Comparison of ENCODE assay signal across 10 cellular contexts in the genomic region with DNA sequence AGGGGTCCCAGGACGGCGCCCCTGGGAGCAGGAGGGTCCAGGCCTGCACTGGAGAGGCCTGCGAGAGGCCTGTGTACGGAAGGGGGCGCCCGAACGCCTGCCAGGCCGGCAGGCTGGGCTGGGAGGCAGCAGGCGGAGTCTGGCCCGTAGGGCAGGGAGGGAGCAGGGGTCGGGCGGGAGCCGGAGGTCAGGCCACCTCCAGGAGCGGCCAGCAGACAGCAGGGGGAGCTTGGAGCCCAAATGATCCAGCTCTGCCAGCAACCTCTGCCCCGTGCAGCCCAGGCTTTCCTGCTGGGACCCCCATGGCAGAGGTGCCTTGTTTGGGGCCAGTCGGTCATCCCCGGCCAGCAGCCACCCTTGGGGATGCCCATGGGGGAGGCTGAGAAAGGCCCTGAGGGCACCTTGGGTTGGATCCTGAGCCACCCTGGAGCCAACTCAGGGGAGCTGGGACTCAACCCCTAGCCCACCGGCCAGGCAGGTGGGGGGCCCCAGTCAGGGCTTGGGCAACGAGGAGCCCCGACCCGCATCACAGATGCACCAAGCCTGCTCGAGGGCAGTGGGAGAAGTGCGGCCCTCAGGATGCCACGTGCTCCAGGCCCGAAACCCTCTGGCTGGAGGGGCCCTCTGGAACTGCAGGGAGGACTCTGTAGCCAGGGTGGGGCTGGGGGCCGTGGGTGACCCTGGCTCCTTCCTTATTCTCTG. TPM values are rescaled to one million over a fixed set of nuclear protein-coding genes. Genes with fewer than 3 reads are reported as not detected.
DNase-seq lines count a peak whose midpoint lies in the region; ATAC-seq and TF ChIP-seq lines count a peak whose summit lies in the region.
"Had no signal": no experiment of that assay in that cellular context is flagged by ENCODE, and none has a peak within 500 bp of the region (broad histone marks: within the 10 kb centered on the region; RNA-seq: fewer than 3 reads in every experiment).

No MANE protein-coding gene starts in this region.

- no peaks in the 10 kb centered on the region for H3K9me2 ChIP-seq in GM23248 (ENCODE audit: insufficient read depth)

- no peaks in the 10 kb centered on the region for H4K20me1 ChIP-seq in GM23248 (ENCODE audit: insufficient read depth)

- H3K4me1 ChIP-seq in iPS DF 6.9 (ENCODE audit: control insufficient read depth, insufficient read depth, low read length): no peaks in the 10 kb centered on the region; the same call in 1 of the 2 replicates
- H3K4me1 ChIP-seq in thoracic aorta (ENCODE audit: control insufficient read depth in 1 of 2, low read depth in 2 of 2): peaks cover 42 to 93% of the 10 kb centered on the region in 2 donors
- peaks cover 33% of the 10 kb centered on the region for H3K4me1 ChIP-seq in GM23248 (ENCODE audit: insufficient read depth)
- no peaks in the 10 kb centered on the region for H3K4me1 ChIP-seq in A673 (ENCODE audit: insufficient read depth, low read length, poor library complexity, severe bottlenecking)
- H3K4me1 ChIP-seq in CD8-positive, alpha-beta memory T cell (ENCODE audit: insufficient read depth, low read length): no peaks in the 10 kb centered on the region

- no peaks in the 10 kb centered on the region for H3K79me2 ChIP-seq in GM23248 (ENCODE audit: insufficient read depth)

- H3K9me3 Mint-ChIP-seq in CD8-positive, alpha-beta memory T cell: no peaks in the 10 kb centered on the region
- H3K9me3 Mint-ChIP-seq: activated naive CD4-positive, alpha-beta T cell treated with anti-CD3 and anti-CD28 coated beads, Interleukin-2, amount 50 U/mL, for 24 hours had no signal

- no peak for ATAC-seq in thoracic aorta (ENCODE audit: insufficient number of reproducible peaks, low FRiP score, low read depth)

- H2AFZ ChIP-seq in GM23248: no peak overlapping the region

- no CpG with 5 or more reads among the region's 26 CpGs for WGBS in iPS DF 6.9 (ENCODE audit: insufficient coverage, insufficient read length)
- WGBS in GM23248 (ENCODE audit: low coverage in 1 of 2, low lambda C conversion rate in 2 of 2, missing lambda C conversion rate in 2 of 2), 2 experiments: 82 to 86% methylated on average over 22 to 23 of the region's 26 CpGs

- no peak overlapping the region for H3K27ac Mint-ChIP-seq in CD8-positive, alpha-beta memory T cell
- H3K27ac Mint-ChIP-seq: activated naive CD4-positive, alpha-beta T cell treated with anti-CD3 and anti-CD28 coated beads, Interleukin-2, amount 50 U/mL, for 24 hours had no signal

- BruUV-seq in A673 (replicated peaks; lab: Mats Ljungman, UMichigan): no TSS peak

- no peak overlapping the region for H3K4me3 ChIP-seq in iPS DF 6.9 (ENCODE audit: low read length)
- no peak overlapping the region for H3K4me3 ChIP-seq in thoracic aorta
- no peak overlapping the region for H3K4me3 ChIP-seq in GM23248
- no peak overlapping the region for H3K4me3 ChIP-seq in A673 (ENCODE audit: low read depth, low read length, poor library complexity, severe bottlenecking)
- H3K4me3 ChIP-seq in CD8-positive, alpha-beta memory T cell (ENCODE audit: low read length): no peak overlapping the region

- H3K27me3 ChIP-seq in iPS DF 6.9 (ENCODE audit: control insufficient read depth, insufficient read depth, low read length): no peaks in the 10 kb centered on the region
- H3K27me3 ChIP-seq in thoracic aorta (replicated peaks; ENCODE audit: insufficient read depth): no peaks in the 10 kb centered on the region
- H3K27me3 ChIP-seq in GM23248 (replicated peaks; ENCODE audit: insufficient read depth): no peaks in the 10 kb centered on the region; the same call in 1 of the 2 replicates
- H3K27me3 ChIP-seq in A673 (replicated peaks; ENCODE audit: insufficient read depth, low read depth, low read length, poor library complexity): peaks cover 12% of the 10 kb centered on the region
- no peaks in the 10 kb centered on the region for H3K27me3 ChIP-seq in CD8-positive, alpha-beta memory T cell (ENCODE audit: insufficient read depth, low read length, poor library complexity, severe bottlenecking)

- H3K36me3 Mint-ChIP-seq in CD8-positive, alpha-beta memory T cell: peaks cover 0 to 2% (median 0%) of the 10 kb centered on the region in 3 donors
- H3K36me3 Mint-ChIP-seq: activated naive CD4-positive, alpha-beta T cell treated with anti-CD3 and anti-CD28 coated beads, Interleukin-2, amount 50 U/mL, for 24 hours had no signal

- TF ChIP-seq CTCF in thoracic aorta (IDR thresholded peaks at IDR 0.05) (peak; percentile 41), A673 (conservative IDR thresholded peaks at IDR 0.05; ENCODE audit: low read depth, low read length) (no peak)

- H3K9me3 ChIP-seq in iPS DF 6.9 (ENCODE audit: control insufficient read depth, insufficient read depth, low read length): no peaks in the 10 kb centered on the region
- no peaks in the 10 kb centered on the region for H3K9me3 ChIP-seq in thoracic aorta
- no peaks in the 10 kb centered on the region for H3K9me3 ChIP-seq in GM23248 (ENCODE audit: low read depth)
- no peaks in the 10 kb centered on the region for H3K9me3 ChIP-seq in A673 (ENCODE audit: low read depth, low read length, poor library complexity, severe bottlenecking)
- H3K9me3 ChIP-seq in CD8-positive, alpha-beta memory T cell (ENCODE audit: low read length): no peaks in the 10 kb centered on the region

- in situ Hi-C loops in GM23248 (cut with MboI): no loop called here

- H3K4me1 Mint-ChIP-seq in CD8-positive, alpha-beta memory T cell: no peaks in the 10 kb centered on the region
- H3K4me1 Mint-ChIP-seq: activated naive CD4-positive, alpha-beta T cell treated with anti-CD3 and anti-CD28 coated beads, Interleukin-2, amount 50 U/mL, for 24 hours had no signal

- peaks cover 7 to 9% of the 10 kb centered on the region in 2 donors for H3K27me3 Mint-ChIP-seq in CD8-positive, alpha-beta memory T cell
- H3K27me3 Mint-ChIP-seq: activated naive CD4-positive, alpha-beta T cell treated with anti-CD3 and anti-CD28 coated beads, Interleukin-2, amount 50 U/mL, for 24 hours had no signal

- no peaks in the 10 kb centered on the region for H3F3A ChIP-seq in GM23248 (ENCODE audit: insufficient read depth)

- H3K36me3 ChIP-seq in iPS DF 6.9 (ENCODE audit: control insufficient read depth, insufficient read depth, low read length): peaks cover 2% of the 10 kb centered on the region; the same call in 1 of the 2 replicates
- no peaks in the 10 kb centered on the region for H3K36me3 ChIP-seq in thoracic aorta
- H3K36me3 ChIP-seq in GM23248 (ENCODE audit: low read depth): no peaks in the 10 kb centered on the region
- H3K36me3 ChIP-seq in A673 (ENCODE audit: insufficient read depth, low read length, poor library complexity, severe bottlenecking): no peaks in the 10 kb centered on the region
- H3K36me3 ChIP-seq in CD8-positive, alpha-beta memory T cell (ENCODE audit: insufficient read depth, low read length): no peaks in the 10 kb centered on the region

- H3K27ac ChIP-seq in iPS DF 6.9 (ENCODE audit: low read length): no peak overlapping the region
- H3K27ac ChIP-seq in thoracic aorta: peak overlapping the region; percentile 95 to 97
- H3K27ac ChIP-seq in GM23248: no peak overlapping the region
- no peak overlapping the region for H3K27ac ChIP-seq in A673 (ENCODE audit: low read depth, low read length, poor library complexity, severe bottlenecking)
- H3K27ac ChIP-seq in CD8-positive, alpha-beta memory T cell (ENCODE audit: low read depth, low read length): no peak overlapping the region

- intact Hi-C loops in A673 (cut with micrococcal nuclease; ENCODE audit: unreplicated experiment): no loop called here

- DNase-seq in activated CD8-positive, alpha-beta memory T cell treated with anti-CD3 and anti-CD28 coated beads, Interleukin-2, amount 50 U/mL, for 48 hours: peak; percentile 61
- DNase-seq in activated CD8-positive, alpha-beta memory T cell treated with anti-CD3 and anti-CD28 coated beads, Interleukin-2, amount 50 U/mL, for 4 hours: no peak
- peak; percentile 39 for DNase-seq in SW480 (ENCODE audit: low spot score)
- DNase-seq in iPS DF 6.9 (ENCODE audit: low read depth, low spot score): peak; percentile 71
- DNase-seq in thoracic aorta (ENCODE audit: low spot score): no peak
- DNase-seq in GM23248: no peak
- DNase-seq in A673 (ENCODE audit: low spot score): no peak
- DNase-seq in CD8-positive, alpha-beta memory T cell: no peak

- H3K9ac ChIP-seq in GM23248: no peak overlapping the region

- POLR2A ChIA-PET in A673 (lab: Charles Lee; ENCODE audit: low non-redundant PET): no interaction called here
- POLR2A ChIA-PET in CD8-positive, alpha-beta memory T cell (lab: Charles Lee): no interaction called here

- no peak overlapping the region for H3K4me2 ChIP-seq in GM23248 (ENCODE audit: unreplicated experiment)

- CTCF ChIA-PET in A673 (lab: Charles Lee): no interaction called here
- CTCF ChIA-PET in CD8-positive, alpha-beta memory T cell (lab: Charles Lee): interaction anchor here (1.2 kb wide), 1 partner anchor 132 kb away, joined by 3 read pairs; no protein-coding TSS in a partner anchor

- no peak overlapping the region for H3K4me3 Mint-ChIP-seq in CD8-positive, alpha-beta memory T cell
- H3K4me3 Mint-ChIP-seq: activated naive CD4-positive, alpha-beta T cell treated with anti-CD3 and anti-CD28 coated beads, Interleukin-2, amount 50 U/mL, for 24 hours had no signal

RNA-seq across cellular contexts. Expression of a gene that starts 9.6 kb away (rescaled TPM):
- total RNA-seq in thoracic aorta (1 to 10 TPM; 3.4 to 3.6 TPM), A673 (2021) (not detected in 2 replicates)
- not detected in 2 replicates for total RNA-seq in GM23248 (2014; rRNA removed; shearing (Covaris generic))
- polyA plus RNA-seq in GM23248 (2016; fragmentation: Nextera tagmentation; extraction: Ambion mirVana): not detected in 2 replicates
- total RNA-seq in CD8-positive, alpha-beta memory T cell: not detected
- polyA plus RNA-seq in CD8-positive, alpha-beta memory T cell: not detected
- total RNA-seq: pulmonary artery endothelial cell had no signal

RNA-seq across cellular contexts. Expression of a gene that starts 13.6 kb away (rescaled TPM):
- total RNA-seq in thoracic aorta (not detected), A673 (2021) (not detected in 2 replicates)
- not detected in 2 replicates for total RNA-seq in GM23248 (2014; rRNA removed; shearing (Covaris generic))
- polyA plus RNA-seq in GM23248 (2016; fragmentation: Nextera tagmentation; extraction: Ambion mirVana): not detected in 2 replicates
- total RNA-seq in CD8-positive, alpha-beta memory T cell: under 1 TPM in 1 of 2 experiments, not detected in 1; 0.33 TPM
- not detected for polyA plus RNA-seq in CD8-positive, alpha-beta memory T cell
- total RNA-seq: pulmonary artery endothelial cell had no signal

RNA-seq across cellular contexts. Expression of a gene that starts 27.7 kb away (rescaled TPM):
- total RNA-seq in thoracic aorta (10 to 100 TPM; 23.6 to 40.5 TPM), A673 (2021) (not detected in 2 replicates)
- total RNA-seq in GM23248 (2014; rRNA removed; shearing (Covaris generic)): not detected in 2 replicates
- 0.36 and 1.3 TPM in 2 replicates for polyA plus RNA-seq in GM23248 (2016; fragmentation: Nextera tagmentation; extraction: Ambion mirVana)
- total RNA-seq in CD8-positive, alpha-beta memory T cell: 100 to 1,000 TPM; 226 to 230 TPM
- polyA plus RNA-seq in CD8-positive, alpha-beta memory T cell: 496 TPM
- total RNA-seq: pulmonary artery endothelial cell had no signal

Comparison
In these comparisons a context has a peak if more than half of its experiments do, and no peak if none do; other contexts are left out.
1. DNase-seq: peak in activated CD8-positive, alpha-beta memory T cell treated with anti-CD3 and anti-CD28 coated beads, Interleukin-2, amount 50 U/mL, for 48 hours (single experiment), SW480 (single experiment) and iPS DF 6.9 (single experiment); none in activated CD8-positive, alpha-beta memory T cell treated with anti-CD3 and anti-CD28 coated beads, Interleukin-2, amount 50 U/mL, for 4 hours (single experiment), thoracic aorta (single experiment), GM23248 (single experiment), A673 (single experiment) and CD8-positive, alpha-beta memory T cell (0 of 5).
2. H3K27ac ChIP-seq: peak in thoracic aorta (2 of 2); none in iPS DF 6.9 (single experiment), GM23248 (single experiment), A673 (single experiment) and CD8-positive, alpha-beta memory T cell (single experiment).
3. RNA of a gene that starts 27.7 kb away (total RNA-seq): 226 to 230 TPM in CD8-positive, alpha-beta memory T cell and 23.6 to 40.5 TPM in thoracic aorta; not detected in GM23248 and not detected in A673; every median in the first group is over 10 times any median in the second.